10 cellular contexts compared by ENCODE assay signal in genomic region chr10:72245949-72246525, GRCh38. TPM values are rescaled to one million over a fixed set of nuclear protein-coding genes. Genes with fewer than 3 reads are reported as not detected.
DNase-seq lines count a peak whose midpoint lies in the region; ATAC-seq and TF ChIP-seq lines count a peak whose summit lies in the region.
"Had no signal": no experiment of that assay in that cellular context is flagged by ENCODE, and none has a peak within 500 bp of the region (broad histone marks: within the 10 kb centered on the region; RNA-seq: fewer than 3 reads in every experiment).

No MANE protein-coding gene starts in this region.

- TF ChIP-seq CTCF in breast epithelium (IDR thresholded peaks at IDR 0.05) (no peak), transverse colon (IDR thresholded peaks at IDR 0.05) (no peak)

- CTCF ChIA-PET in activated naive CD4-positive, alpha-beta T cell treated with anti-CD3 and anti-CD28 coated beads, Interleukin-2, amount 10 ng/mL, durations not matched to agents 7 days and 5 days (lab: Charles Lee) = interaction anchor here (0.9 to 2.9 kb wide), 9 partner anchors 8 to 120 kb away, joined by 3 to 16 read pairs (median 9); no protein-coding TSS in a partner anchor

- POLR2A ChIA-PET in naive thymus-derived CD8-positive, alpha-beta T cell (lab: Charles Lee) = interaction anchor here (0.7 to 9.5 kb wide), 12 partner anchors 8 to 140 kb away, joined by 3 to 83 read pairs (median 5); partner anchors contain the start of genes ANAPC16, ASCC1 and DDIT4

- 26% methylated on average over 3 of the region's 3 CpGs; no CpG with 5 or more reads in 1 of the 2 donors for WGBS in transverse colon (ENCODE audit: low coverage in 1 of 2), 2 donors

- intact Hi-C loops in breast epithelium (cut with DNase I; ENCODE audit: low total_unique reads) = loop anchor here (5.0 kb wide), 1 partner anchor 446 kb away; the partner anchor contains the start of gene MCU
- intact Hi-C loops in transverse colon (cut with DNase I; ENCODE audit: low total_unique reads) = no loop called here

- no peaks in the 10 kb centered on the region for H3K27me3 Mint-ChIP-seq in activated naive CD4-positive, alpha-beta T cell treated with anti-CD3 and anti-CD28 coated beads, Interleukin-2, amount 10 ng/mL, durations not matched to agents 7 days and 5 days
- H3K27me3 Mint-ChIP-seq in naive thymus-derived CD8-positive, alpha-beta T cell = no peaks in the 10 kb centered on the region

- no peak for TF ChIP-seq EP300 in transverse colon (IDR thresholded peaks at IDR 0.05; ENCODE audit: low read depth)

- H3K36me3 ChIP-seq in breast epithelium (no peaks in the 10 kb centered on the region), transverse colon (no peaks in the 10 kb centered on the region)
- H3K36me3 ChIP-seq: SJCRH30 had no signal

- no peak overlapping the region for H3K4me3 Mint-ChIP-seq in activated naive CD4-positive, alpha-beta T cell treated with anti-CD3 and anti-CD28 coated beads, Interleukin-2, amount 10 ng/mL, durations not matched to agents 7 days and 5 days
- peak overlapping the region in 9 of 10 donors; percentile 26 to 76 (median 63) for H3K4me3 Mint-ChIP-seq in naive thymus-derived CD8-positive, alpha-beta T cell

- H3K27ac ChIP-seq in breast epithelium (peak overlapping the region; percentile 77 to 93), transverse colon (peak overlapping the region; percentile 93 to 97 (median 94))
- H3K27ac ChIP-seq: SJCRH30 had no signal

- peaks cover 90% of the 10 kb centered on the region for H3K4me1 Mint-ChIP-seq in activated naive CD4-positive, alpha-beta T cell treated with anti-CD3 and anti-CD28 coated beads, Interleukin-2, amount 10 ng/mL, durations not matched to agents 7 days and 5 days
- H3K4me1 Mint-ChIP-seq in naive thymus-derived CD8-positive, alpha-beta T cell = peaks cover 50 to 96% (median 91%) of the 10 kb centered on the region in 4 donors

- H3K27me3 ChIP-seq in breast epithelium (no peaks in the 10 kb centered on the region), transverse colon (no peaks in the 10 kb centered on the region)
- H3K27me3 ChIP-seq: SJCRH30 had no signal

- no peaks in the 10 kb centered on the region for H3K9me3 Mint-ChIP-seq in activated naive CD4-positive, alpha-beta T cell treated with anti-CD3 and anti-CD28 coated beads, Interleukin-2, amount 10 ng/mL, durations not matched to agents 7 days and 5 days
- H3K9me3 Mint-ChIP-seq in naive thymus-derived CD8-positive, alpha-beta T cell = no peaks in the 10 kb centered on the region

- DNase-seq in activated naive CD4-positive, alpha-beta T cell treated with anti-CD3 and anti-CD28 coated beads, Interleukin-2, amount 10 ng/mL, durations not matched to agents 7 days and 5 days = no peak
- DNase-seq in activated naive CD4-positive, alpha-beta T cell treated with Interleukin-2 at 50 U/mL for 16 hours = no peak
- DNase-seq in breast epithelium (ENCODE audit: low spot score in 2 of 2) (no peak), transverse colon (no peak), cortex of kidney (lab: John Stamatoyannopoulos, UW) (no peak), NCI-H524 (lab: John Stamatoyannopoulos, UW) (no peak)
- DNase-seq in naive thymus-derived CD8-positive, alpha-beta T cell = no peak
- DNase-seq: NCI-H1417 treated with DMSO at 0.1 percent for 48 hours, SJCRH30 had no signal

- ATAC-seq in naive thymus-derived CD8-positive, alpha-beta T cell = no peak
- ATAC-seq in HG02973 (IDR thresholded peaks at IDR 0.05; ENCODE audit: unreplicated experiment) = no peak

- peaks cover 11% of the 10 kb centered on the region for H3K36me3 Mint-ChIP-seq in activated naive CD4-positive, alpha-beta T cell treated with anti-CD3 and anti-CD28 coated beads, Interleukin-2, amount 10 ng/mL, durations not matched to agents 7 days and 5 days
- H3K36me3 Mint-ChIP-seq in naive thymus-derived CD8-positive, alpha-beta T cell = no peaks in the 10 kb centered on the region

- peak overlapping the region; percentile 71 for H3K27ac Mint-ChIP-seq in activated naive CD4-positive, alpha-beta T cell treated with anti-CD3 and anti-CD28 coated beads, Interleukin-2, amount 10 ng/mL, durations not matched to agents 7 days and 5 days
- peak overlapping the region; percentile 71 to 95 (median 93) for H3K27ac Mint-ChIP-seq in naive thymus-derived CD8-positive, alpha-beta T cell

- in situ Hi-C loops in transverse colon (cut with MboI; ENCODE audit: low pct_ligation_motif_present in 1 of 4, low pct_unique_long_range_greater_than_20kb in 1 of 4, low sequenced_read_pairs in 3 of 4) = loop anchor here in 2 of 4 donors (10.0 to 25.0 kb wide), 2 partner anchors 89 to 91 kb away; no protein-coding TSS in a partner anchor

- no peak overlapping the region for H3K4me3 ChIP-seq in breast epithelium
- no peak overlapping the region for H3K4me3 ChIP-seq in transverse colon
- H3K4me3 ChIP-seq: SJCRH30 had no signal

- peaks cover 18 to 69% of the 10 kb centered on the region in 2 donors for H3K4me1 ChIP-seq in breast epithelium
- H3K4me1 ChIP-seq in transverse colon = peaks cover 71 to 91% (median 84%) of the 10 kb centered on the region in 4 donors

- no peaks in the 10 kb centered on the region for H3K9me3 ChIP-seq in breast epithelium
- H3K9me3 ChIP-seq in transverse colon = no peaks in the 10 kb centered on the region
- H3K9me3 ChIP-seq: SJCRH30 had no signal

- no peak for TF ChIP-seq POLR2A in breast epithelium (IDR thresholded peaks at IDR 0.05)
- TF ChIP-seq POLR2A in transverse colon (IDR thresholded peaks at IDR 0.05) = no peak

RNA-seq across cellular contexts. Expression of gene DDIT4, which starts 27.7 kb away (rescaled TPM):
- 100 to 1,000 TPM; 183 to 555 (median 341) TPM for total RNA-seq in breast epithelium
- total RNA-seq in naive thymus-derived CD8-positive, alpha-beta T cell = 10 to 100 TPM; 23.8 to 29.6 TPM
- 100 to 1,000 TPM in 2 of 3 donors, 10 to 100 TPM in 1; 68.0 to 190 (median 189) TPM for polyA plus RNA-seq in naive thymus-derived CD8-positive, alpha-beta T cell
- 100 to 1,000 TPM in 3 of 4 donors, 10 to 100 TPM in 1; 64.5 to 356 (median 150) TPM for total RNA-seq in transverse colon

RNA-seq across cellular contexts. Expression of gene ASCC1, which starts 30.0 kb away (rescaled TPM):
- total RNA-seq in breast epithelium (10 to 100 TPM; 28.5 to 42.9 (median 29.6) TPM), transverse colon (10 to 100 TPM; 13.4 to 34.0 (median 20.5) TPM)
- total RNA-seq in naive thymus-derived CD8-positive, alpha-beta T cell = 10 to 100 TPM; 23.8 to 24.7 TPM
- 10 to 100 TPM; 21.2 to 44.4 (median 31.4) TPM for polyA plus RNA-seq in naive thymus-derived CD8-positive, alpha-beta T cell

RNA-seq across cellular contexts. Expression of gene ANAPC16, which starts 30.2 kb away (rescaled TPM):
- total RNA-seq in breast epithelium (100 to 1,000 TPM; 104 to 155 (median 112) TPM), transverse colon (10 to 100 TPM; 57.6 to 77.4 (median 65.5) TPM)
- 100 to 1,000 TPM; 121 to 128 TPM for total RNA-seq in naive thymus-derived CD8-positive, alpha-beta T cell
- polyA plus RNA-seq in naive thymus-derived CD8-positive, alpha-beta T cell = 100 to 1,000 TPM; 419 to 453 (median 444) TPM
